8 cellular contexts compared by ENCODE assay signal in genomic region chr2:226836548-226836885, GRCh38. TPM values are rescaled to one million over a fixed set of nuclear protein-coding genes. Genes with fewer than 3 reads are reported as not detected.
DNase-seq lines count a peak whose midpoint lies in the region; ATAC-seq and TF ChIP-seq lines count a peak whose summit lies in the region.

No MANE protein-coding gene starts in this region.

- TF ChIP-seq CTCF in liver (IDR thresholded peaks at IDR 0.05; ENCODE audit: low read depth, low read length, missing input control): no peak

- H3K36me3 ChIP-seq in liver (ENCODE audit: control insufficient read depth in 4 of 4, insufficient read depth in 3 of 4, low read depth in 1 of 4, low read length in 3 of 4): peaks cover 0 to 5% (median 0%) of the 10 kb centered on the region in 4 donors
- H3K36me3 ChIP-seq in urinary bladder (ENCODE audit: insufficient read depth): no peaks in the 10 kb centered on the region

- H3K27ac ChIP-seq in adipose tissue (ENCODE audit: low read depth, low read length) (peak overlapping the region; percentile 100), liver (ENCODE audit: low read depth in 1 of 2, low read length in 2 of 2) (peak overlapping the region; percentile 99 to 100), urinary bladder (ENCODE audit: low read depth) (peak overlapping the region; percentile 34)

- peak overlapping the region; percentile 94 for H3K4me3 Mint-ChIP-seq in T-helper 2 cell treated with Interferon-gamma antibody and Interleukin-4, amounts not matched to agents 5 μg/mL and 100 μg/mL, for 36 hours

- peak overlapping the region; percentile 94 to 98 for H3K9ac ChIP-seq in liver (ENCODE audit: low read depth in 1 of 2, low read length in 2 of 2)

- no peak for DNase-seq in T-helper 2 cell treated with Interferon-gamma antibody and Interleukin-4, amounts not matched to agents 5 μg/mL and 100 μg/mL, for 36 hours (ENCODE audit: low spot score)
- DNase-seq in T-helper 2 cell (no peak), ecto neural progenitor cell (ENCODE audit: low spot score) (no peak), activated gamma-delta T cell (lab: John Stamatoyannopoulos, UW) (no peak)

- H3K27me3 Mint-ChIP-seq in T-helper 2 cell treated with Interferon-gamma antibody and Interleukin-4, amounts not matched to agents 5 μg/mL and 100 μg/mL, for 36 hours (ENCODE audit: low read depth): no peaks in the 10 kb centered on the region

- 2 to 4% (median 2%) methylated on average over 6 of the region's 6 CpGs for WGBS in adipose tissue, 3 donors
- 1% methylated on average over 6 of the region's 6 CpGs for WGBS in liver
- WGBS in urinary bladder: 3% methylated on average over 6 of the region's 6 CpGs

- H3K36me3 Mint-ChIP-seq in T-helper 2 cell treated with Interferon-gamma antibody and Interleukin-4, amounts not matched to agents 5 μg/mL and 100 μg/mL, for 36 hours (ENCODE audit: low read depth): peaks cover 33% of the 10 kb centered on the region

- peaks cover 58% of the 10 kb centered on the region for H3K4me1 Mint-ChIP-seq in T-helper 2 cell treated with Interferon-gamma antibody and Interleukin-4, amounts not matched to agents 5 μg/mL and 100 μg/mL, for 36 hours (ENCODE audit: low read depth)

- no peaks in the 10 kb centered on the region for H3K9me3 ChIP-seq in liver (ENCODE audit: control insufficient read depth in 4 of 4, low read length in 3 of 4)

- H3K4me1 ChIP-seq in liver (ENCODE audit: control insufficient read depth in 4 of 4, insufficient read depth in 4 of 4, low read length in 3 of 4): peaks cover 4 to 18% (median 9%) of the 10 kb centered on the region in 4 donors
- no peaks in the 10 kb centered on the region for H3K4me1 ChIP-seq in urinary bladder (ENCODE audit: insufficient read depth)

- no peaks in the 10 kb centered on the region for H3K27me3 ChIP-seq in liver (ENCODE audit: control insufficient read depth in 4 of 4, insufficient read depth in 4 of 4, low read length in 3 of 4)

- no peak for TF ChIP-seq RAD21 in liver (IDR thresholded peaks at IDR 0.05)

- H3K4me3 ChIP-seq in liver (ENCODE audit: low read depth in 1 of 3, low read length in 3 of 3): peak overlapping the region; percentile 70 to 87 (median 77)
- H3K4me3 ChIP-seq in urinary bladder (ENCODE audit: low read depth, low read length): peak overlapping the region; percentile 59

- ATAC-seq in HG03135 (IDR thresholded peaks at IDR 0.05; ENCODE audit: unreplicated experiment): peak; percentile 9

- no peaks in the 10 kb centered on the region for H3K9me3 Mint-ChIP-seq in T-helper 2 cell treated with Interferon-gamma antibody and Interleukin-4, amounts not matched to agents 5 μg/mL and 100 μg/mL, for 36 hours

- peak overlapping the region; percentile 99 for H3K27ac Mint-ChIP-seq in T-helper 2 cell treated with Interferon-gamma antibody and Interleukin-4, amounts not matched to agents 5 μg/mL and 100 μg/mL, for 36 hours

TF ChIP-seq in liver, 16 proteins besides CTCF, POLR2A, EP300 and RAD21:
- TF ChIP-seq HNF4G (IDR thresholded peaks at IDR 0.05): no peak
- no peak for TF ChIP-seq MAX (IDR thresholded peaks at IDR 0.05)
- TF ChIP-seq JUND (IDR thresholded peaks at IDR 0.05): no peak
- TF ChIP-seq, protein P1, sequence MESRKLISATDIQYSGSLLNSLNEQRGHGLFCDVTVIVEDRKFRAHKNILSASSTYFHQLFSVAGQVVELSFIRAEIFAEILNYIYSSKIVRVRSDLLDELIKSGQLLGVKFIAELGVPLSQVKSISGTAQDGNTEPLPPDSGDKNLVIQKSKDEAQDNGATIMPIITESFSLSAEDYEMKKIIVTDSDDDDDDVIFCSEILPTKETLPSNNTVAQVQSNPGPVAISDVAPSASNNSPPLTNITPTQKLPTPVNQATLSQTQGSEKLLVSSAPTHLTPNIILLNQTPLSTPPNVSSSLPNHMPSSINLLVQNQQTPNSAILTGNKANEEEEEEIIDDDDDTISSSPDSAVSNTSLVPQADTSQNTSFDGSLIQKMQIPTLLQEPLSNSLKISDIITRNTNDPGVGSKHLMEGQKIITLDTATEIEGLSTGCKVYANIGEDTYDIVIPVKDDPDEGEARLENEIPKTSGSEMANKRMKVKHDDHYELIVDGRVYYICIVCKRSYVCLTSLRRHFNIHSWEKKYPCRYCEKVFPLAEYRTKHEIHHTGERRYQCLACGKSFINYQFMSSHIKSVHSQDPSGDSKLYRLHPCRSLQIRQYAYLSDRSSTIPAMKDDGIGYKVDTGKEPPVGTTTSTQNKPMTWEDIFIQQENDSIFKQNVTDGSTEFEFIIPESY (IDR thresholded peaks at IDR 0.05): no peak
- no peak for TF ChIP-seq FOXA1 (IDR thresholded peaks at IDR 0.05)
- no peak for TF ChIP-seq HNF4A (conservative IDR thresholded peaks at IDR 0.05)
- no peak for TF ChIP-seq YY1 (IDR thresholded peaks at IDR 0.05)
- no peak for TF ChIP-seq REST (IDR thresholded peaks at IDR 0.05)
- TF ChIP-seq SP1 (IDR thresholded peaks at IDR 0.05): no peak
- TF ChIP-seq NR2F2 (IDR thresholded peaks at IDR 0.05): no peak
- TF ChIP-seq FOXA2 (IDR thresholded peaks at IDR 0.05): no peak
- TF ChIP-seq GABPA (IDR thresholded peaks at IDR 0.05 in 1 of 2, conservative IDR thresholded peaks at IDR 0.05 in 1 of 2): no peak
- TF ChIP-seq EGR1 (IDR thresholded peaks at IDR 0.05; ENCODE audit: low read depth in 2 of 2): no peak
- no peak for TF ChIP-seq TAF1 (conservative IDR thresholded peaks at IDR 0.05)
- TF ChIP-seq ATF3 (IDR thresholded peaks at IDR 0.05): no peak
- TF ChIP-seq RXRA (IDR thresholded peaks at IDR 0.05): no peak
TF ChIP-seq in liver: peak in this region for 0.

RNA-seq across cellular contexts. Expression of gene RHBDD1, which starts 0.7 kb away (rescaled TPM):
- polyA plus RNA-seq in adipose tissue (1 to 10 TPM; 5.4 to 8.3 (median 6.0) TPM), liver (1 to 10 TPM; 8.5 to 9.6 TPM), urinary bladder (15.1 TPM)
- total RNA-seq in liver (10 to 100 TPM; 22.6 to 45.8 TPM), urinary bladder (73.5 TPM)

RNA-seq across cellular contexts. Expression of gene IRS1, which starts 36.9 kb away (rescaled TPM):
- polyA plus RNA-seq in adipose tissue (10 to 100 TPM in 1 of 3 donors, 1 to 10 TPM in 2; 3.7 to 17.1 (median 6.6) TPM), liver (1 to 10 TPM; 7.4 to 8.9 TPM), urinary bladder (26.8 TPM)
- total RNA-seq in liver (10 to 100 TPM in 1 of 2 donors, 1 to 10 TPM in 1; 8.3 to 11.6 TPM), urinary bladder (28.5 TPM)

Comparison
In these comparisons a context has a peak if more than half of its experiments do, and no peak if none do; other contexts are left out.
1. H3K27ac ChIP-seq: peak in every context shown above with its lines; median percentile 100 in adipose tissue; 100 in liver; 34 in urinary bladder.